In genomic region chr12:68636268-68636667, GRCh38 we compare ENCODE assay signal across 12 cellular contexts. TPM values are rescaled to one million over a fixed set of nuclear protein-coding genes. Genes with fewer than 3 reads are reported as not detected.
DNase-seq lines count a peak whose midpoint lies in the region; ATAC-seq and TF ChIP-seq lines count a peak whose summit lies in the region.
"Had no signal": no experiment of that assay in that cellular context is flagged by ENCODE, and none has a peak within 500 bp of the region (broad histone marks: within the 10 kb centered on the region; RNA-seq: fewer than 3 reads in every experiment).

No MANE protein-coding gene starts in this region.

- H3K36me3 ChIP-seq in right atrium auricular region = no peaks in the 10 kb centered on the region

- no peak overlapping the region for H3K27ac ChIP-seq in right atrium auricular region
- H3K27ac ChIP-seq: C4-2B, coronary artery had no signal

- H3K27me3 Mint-ChIP-seq in T-helper 17 cell (no peaks in the 10 kb centered on the region), type B pancreatic cell (no peaks in the 10 kb centered on the region)

- intact Hi-C loops in Right ventricle myocardium superior (cut with DNase I) = no loop called here

- ATAC-seq in Right ventricle myocardium superior (ENCODE audit: poor library complexity) = peak; percentile 30
- peak; percentile 19 for ATAC-seq in T-helper 17 cell

- H3K9me3 ChIP-seq in right atrium auricular region = no peaks in the 10 kb centered on the region
- H3K9me3 ChIP-seq in T-helper 17 cell (ENCODE audit: control insufficient read depth, low read length, poor library complexity, severe bottlenecking) = no peaks in the 10 kb centered on the region

- H3K36me3 Mint-ChIP-seq in T-helper 17 cell (ENCODE audit: low read depth) (no peaks in the 10 kb centered on the region), type B pancreatic cell (peaks cover 4% of the 10 kb centered on the region)

- DNase-seq in Right ventricle myocardium superior (no peak), right atrium auricular region (ENCODE audit: low spot score) (no peak), T-helper 17 cell (no peak), fibroblast of the conjunctiva (ENCODE audit: low read depth) (peak; percentile 37), type B pancreatic cell (ENCODE audit: extremely low spot score, unreplicated experiment) (no peak), medulla oblongata (ENCODE audit: extremely low spot score) (no peak), RPMI8226 (no peak), NK-92 (lab: John Stamatoyannopoulos, UW; ENCODE audit: unreplicated experiment) (no peak)
- DNase-seq: KBM-7, NCI-H510A treated with DMSO at 0.1 percent for 48 hours had no signal

- no peak overlapping the region for H3K4me3 ChIP-seq in right atrium auricular region
- H3K4me3 ChIP-seq: coronary artery had no signal

- H3K4me1 Mint-ChIP-seq in T-helper 17 cell = peaks cover 59% of the 10 kb centered on the region
- H3K4me1 Mint-ChIP-seq in type B pancreatic cell (ENCODE audit: unreplicated experiment) = peaks cover 18% of the 10 kb centered on the region

- H3K27ac Mint-ChIP-seq in T-helper 17 cell = peak overlapping the region; percentile 78
- peak overlapping the region; percentile 81 for H3K27ac Mint-ChIP-seq in type B pancreatic cell

- no peaks in the 10 kb centered on the region for H3K9me3 Mint-ChIP-seq in type B pancreatic cell

- H3K4me3 Mint-ChIP-seq in T-helper 17 cell (no peak overlapping the region), type B pancreatic cell (no peak overlapping the region)

- no peaks in the 10 kb centered on the region for H3K27me3 ChIP-seq in right atrium auricular region

- no peak for TF ChIP-seq CTCF in right atrium auricular region (IDR thresholded peaks at IDR 0.05)
- TF ChIP-seq CTCF in type B pancreatic cell (conservative IDR thresholded peaks at IDR 0.05) = no peak

- H3K4me1 ChIP-seq in right atrium auricular region = peaks cover 0 to 63% of the 10 kb centered on the region in 2 donors

RNA-seq across cellular contexts. Expression of gene RAP1B, which starts 25.6 kb away (rescaled TPM):
- total RNA-seq in Right ventricle myocardium superior (45.9 TPM), right atrium auricular region (10 to 100 TPM; 73.1 to 74.6 TPM), T-helper 17 cell (100 to 1,000 TPM; 251 to 319 TPM), type B pancreatic cell (ENCODE audit: low replicate concordance) (110 and 151 TPM in 2 replicates)

RNA-seq across cellular contexts. Expression of gene NUP107, which starts 50.5 kb away (rescaled TPM):
- total RNA-seq in Right ventricle myocardium superior (15.7 TPM), right atrium auricular region (10 to 100 TPM; 12.6 to 14.9 TPM), T-helper 17 cell (10 to 100 TPM; 39.2 to 42.4 TPM), type B pancreatic cell (ENCODE audit: low replicate concordance) (48.7 and 80.2 TPM in 2 replicates)
